ENCODE assay signal across 1 cellular context in genomic region chr11:35182317-35182939, GRCh38.
TF ChIP-seq lines count a peak whose summit lies in the region.

No MANE protein-coding gene starts in this region.

TF ChIP-seq in SK-N-SH, 30 proteins besides CTCF, POLR2A, EP300 and RAD21 (continued from another document):
- TF ChIP-seq TEAD4 (IDR thresholded peaks at IDR 0.05; ENCODE audit: borderline replicate concordance, insufficient read depth) (no peak), REST (IDR thresholded peaks at IDR 0.05; ENCODE audit: low read depth, low read length) (no peak), MXI1 (IDR thresholded peaks at IDR 0.05; ENCODE audit: low read depth, low read length) (no peak)
